ENCODE assay signal across 8 cellular contexts in genomic region chr15:73632670-73633058, GRCh38. TPM values are rescaled to one million over a fixed set of nuclear protein-coding genes. Genes with fewer than 3 reads are reported as not detected.
DNase-seq lines count a peak whose midpoint lies in the region; ATAC-seq and TF ChIP-seq lines count a peak whose summit lies in the region.

No MANE protein-coding gene starts in this region.

- TF ChIP-seq CTCF in GM06990 (IDR thresholded peaks at IDR 0.05; ENCODE audit: insufficient read depth, low read length, poor library complexity, severe bottlenecking) = no peak
- no peak for TF ChIP-seq CTCF in glutamatergic neuron (IDR thresholded peaks at IDR 0.05; ENCODE audit: partially characterized antibody, unreplicated experiment)

- ATAC-seq in HG02943 (IDR thresholded peaks at IDR 0.05; ENCODE audit: low read depth, unreplicated experiment) (peak; percentile 0), HG03469 (IDR thresholded peaks at IDR 0.05; ENCODE audit: unreplicated experiment) (no peak)

- intact Hi-C loops in activated CD4-positive, alpha-beta memory T cell treated with anti-CD3 and anti-CD28 coated beads for 36 hours (cut with micrococcal nuclease) = loop anchor here (2.0 to 10.0 kb wide), 4 partner anchors 348 to 848 kb away; partner anchors contain the start of genes NEO1, PML and STOML1

- H3K4me3 ChIP-seq in GM06990 (replicated peaks; ENCODE audit: low read depth, low read length) = peak overlapping the region; percentile 97

- no peaks in the 10 kb centered on the region for H3K36me3 Mint-ChIP-seq in activated CD4-positive, alpha-beta memory T cell treated with anti-CD3 and anti-CD28 coated beads for 36 hours
- H3K36me3 Mint-ChIP-seq in glutamatergic neuron (ENCODE audit: unreplicated experiment) = no peaks in the 10 kb centered on the region

- peaks cover 7% of the 10 kb centered on the region for H3K27me3 Mint-ChIP-seq in activated CD4-positive, alpha-beta memory T cell treated with anti-CD3 and anti-CD28 coated beads for 36 hours
- H3K27me3 Mint-ChIP-seq in glutamatergic neuron (ENCODE audit: unreplicated experiment) = peaks cover 3% of the 10 kb centered on the region

- CTCF ChIA-PET in activated CD4-positive, alpha-beta memory T cell treated with anti-CD3 and anti-CD28 coated beads for 36 hours (lab: Charles Lee) = interaction anchor here (0.8 to 17.3 kb wide), 4 partner anchors 8 to 71 kb away, joined by 3 to 437 read pairs (median 64); no protein-coding TSS in a partner anchor

- POLR2A ChIA-PET in activated CD4-positive, alpha-beta memory T cell treated with anti-CD3 and anti-CD28 coated beads for 36 hours (lab: Charles Lee) = interaction anchor here (0.6 kb wide), 1 partner anchor 1212 kb away, joined by 3 read pairs; no protein-coding TSS in a partner anchor

- H3K27me3 ChIP-seq in GM06990 (replicated peaks; ENCODE audit: control insufficient read depth, insufficient read depth, low read length) = no peaks in the 10 kb centered on the region

- DNase-seq in GM06990 (ENCODE audit: extremely low read depth, insufficient read length) (peak; percentile 32), glutamatergic neuron (peak; percentile 55), retina (peak; percentile 65), NCI-H2081 (lab: John Stamatoyannopoulos, UW) (no peak), AML-193 (lab: John Stamatoyannopoulos, UW) (no peak)
- no peak for DNase-seq in activated CD4-positive, alpha-beta memory T cell treated with anti-CD3 and anti-CD28 coated beads for 36 hours

- no peaks in the 10 kb centered on the region for H3K36me3 ChIP-seq in GM06990 (ENCODE audit: control insufficient read depth, insufficient read depth, low read length)

- H3K4me1 Mint-ChIP-seq in activated CD4-positive, alpha-beta memory T cell treated with anti-CD3 and anti-CD28 coated beads for 36 hours (ENCODE audit: low read depth) = peaks cover 50% of the 10 kb centered on the region
- H3K4me1 Mint-ChIP-seq in glutamatergic neuron (ENCODE audit: low read depth, unreplicated experiment) = peaks cover 39% of the 10 kb centered on the region

- H3K4me3 Mint-ChIP-seq in activated CD4-positive, alpha-beta memory T cell treated with anti-CD3 and anti-CD28 coated beads for 36 hours = peak overlapping the region; percentile 83
- H3K4me3 Mint-ChIP-seq in glutamatergic neuron (ENCODE audit: unreplicated experiment) = peak overlapping the region; percentile 90

- H3K27ac Mint-ChIP-seq in activated CD4-positive, alpha-beta memory T cell treated with anti-CD3 and anti-CD28 coated beads for 36 hours = peak overlapping the region; percentile 52
- H3K27ac Mint-ChIP-seq in glutamatergic neuron (ENCODE audit: unreplicated experiment) = peak overlapping the region; percentile 84

- H3K9me3 Mint-ChIP-seq in activated CD4-positive, alpha-beta memory T cell treated with anti-CD3 and anti-CD28 coated beads for 36 hours = no peaks in the 10 kb centered on the region
- H3K9me3 Mint-ChIP-seq in glutamatergic neuron (ENCODE audit: unreplicated experiment) = peaks cover 5% of the 10 kb centered on the region

RNA-seq across cellular contexts. Expression of gene NPTN, which starts 0.5 kb away (rescaled TPM):
- total RNA-seq in activated CD4-positive, alpha-beta memory T cell treated with anti-CD3 and anti-CD28 coated beads for 36 hours = 10 to 100 TPM; 46.7 to 49.8 TPM
- 86.6 TPM for total RNA-seq in glutamatergic neuron (ENCODE audit: unreplicated experiment)

RNA-seq across cellular contexts. Expression of gene CD276, which starts 51.5 kb away (rescaled TPM):
- 1 to 10 TPM; 3.7 to 4.9 TPM for total RNA-seq in activated CD4-positive, alpha-beta memory T cell treated with anti-CD3 and anti-CD28 coated beads for 36 hours
- total RNA-seq in glutamatergic neuron (ENCODE audit: unreplicated experiment) = 192 TPM

Comparison
In these comparisons a context has a peak if more than half of its experiments do, and no peak if none do; other contexts are left out.
1. DNase-seq: peak in GM06990 (single experiment), glutamatergic neuron (single experiment) and retina (single experiment); none in activated CD4-positive, alpha-beta memory T cell treated with anti-CD3 and anti-CD28 coated beads for 36 hours (single experiment), NCI-H2081 (0 of 2) and AML-193 (0 of 2).
2. RNA of gene CD276, which starts 51.5 kb away (total RNA-seq): 192 TPM in glutamatergic neuron (single experiment); 3.7 to 4.9 TPM in activated CD4-positive, alpha-beta memory T cell treated with anti-CD3 and anti-CD28 coated beads for 36 hours; every median in the first group is over 10 times any median in the second.